In the genomic region with DNA sequence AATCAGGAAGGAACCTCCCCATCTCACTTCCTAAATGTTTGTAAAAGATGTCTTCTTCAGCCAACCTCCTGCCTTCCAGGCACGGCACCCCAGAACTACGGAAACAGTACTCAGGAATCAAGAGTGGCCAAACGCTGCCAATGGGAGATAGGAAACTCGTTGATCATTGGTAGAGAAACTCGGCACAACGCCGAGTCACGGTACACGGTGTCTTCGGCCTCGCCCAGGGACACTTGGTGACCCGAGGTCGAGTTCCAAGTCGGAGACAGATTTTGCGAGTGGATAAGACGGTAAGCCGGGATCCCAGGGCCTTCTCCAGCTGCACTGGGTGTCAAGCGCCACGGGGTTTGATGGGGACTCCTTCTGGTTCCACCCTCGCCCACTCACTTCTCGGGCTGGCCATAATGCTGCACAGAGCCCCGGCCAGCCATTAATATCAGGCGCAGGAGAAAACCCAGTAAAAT, we compare ENCODE assay signal across 8 cellular contexts. TPM values are rescaled to one million over a fixed set of nuclear protein-coding genes. Genes with fewer than 3 reads are reported as not detected.
A peak's percentile ranks its signal among the peaks of the same experiment; 100 is the strongest.
DNase-seq lines count a peak whose midpoint lies in the region; ATAC-seq, FAIRE-seq and TF ChIP-seq lines count a peak whose summit lies in the region.

No MANE protein-coding gene starts in this region.

- H3K79me2 ChIP-seq in PC-3 (ENCODE audit: low read length): peaks cover 46% of the 10 kb centered on the region

- H3K9me3 ChIP-seq in PC-3 (ENCODE audit: low read length) (no peaks in the 10 kb centered on the region), skeletal muscle satellite cell (replicated peaks; ENCODE audit: low read length) (no peaks in the 10 kb centered on the region)

- H3F3A ChIP-seq in PC-3 (ENCODE audit: low read length, unreplicated experiment): no peaks in the 10 kb centered on the region

- TF ChIP-seq CTCF in PC-3 (conservative IDR thresholded peaks at IDR 0.05; ENCODE audit: low read depth, low read length): no peak
- TF ChIP-seq CTCF in bronchial epithelial cell (IDR thresholded peaks at IDR 0.05; ENCODE audit: insufficient read depth, low read length, severe bottlenecking): no peak

- H3K36me3 ChIP-seq in PC-3 (ENCODE audit: low read depth, low read length) (no peaks in the 10 kb centered on the region), bronchial epithelial cell (ENCODE audit: control insufficient read depth, insufficient read depth, low read length) (no peaks in the 10 kb centered on the region), skeletal muscle satellite cell (ENCODE audit: insufficient read depth, low read length) (no peaks in the 10 kb centered on the region)

- H3K4me1 ChIP-seq in PC-3 (ENCODE audit: insufficient read depth, low read length) (peaks cover 7% of the 10 kb centered on the region), skeletal muscle satellite cell (ENCODE audit: control insufficient read depth, insufficient read depth, low read length) (peaks cover 9% of the 10 kb centered on the region)

- POLR2A ChIA-PET in PC-3 (lab: Charles Lee; ENCODE audit: unreplicated experiment): no interaction called here

- H2AFZ ChIP-seq in PC-3 (ENCODE audit: low read length): peak overlapping the region; percentile 83

- H3K9ac ChIP-seq in PC-3 (ENCODE audit: low read length) (peak overlapping the region; percentile 82), skeletal muscle satellite cell (ENCODE audit: low read depth, low read length) (peak overlapping the region; percentile 82)

- no peaks in the 10 kb centered on the region for H3K9me2 ChIP-seq in PC-3 (replicated peaks; ENCODE audit: low read length)

- peak; percentile 25 for ATAC-seq in GM21360 (IDR thresholded peaks at IDR 0.05; ENCODE audit: unreplicated experiment)
- peak; percentile 19 for ATAC-seq in HG03565 (IDR thresholded peaks at IDR 0.05; ENCODE audit: unreplicated experiment)
- ATAC-seq in PC-3: peak; percentile 52

- H3K4me3 ChIP-seq in PC-3 (ENCODE audit: low read length) (peak overlapping the region; percentile 81), bronchial epithelial cell (ENCODE audit: low read depth, low read length) (peak overlapping the region; percentile 84), skeletal muscle satellite cell (ENCODE audit: low read length) (peak overlapping the region; percentile 96)

- H4K20me1 ChIP-seq in PC-3 (ENCODE audit: low read length): no peaks in the 10 kb centered on the region

- CTCF ChIA-PET in PC-3 (lab: Charles Lee): interaction anchor here (0.7 kb wide), 1 partner anchor 133 kb away, joined by 3 read pairs; no protein-coding TSS in a partner anchor

- TSS peak; percentile 77 for BruUV-seq in PC-3 (replicated peaks; lab: Mats Ljungman, UMichigan)

- peak overlapping the region; percentile 60 for H3K27ac ChIP-seq in PC-3 (ENCODE audit: low read length)

- H3K4me2 ChIP-seq in PC-3 (ENCODE audit: low read length) (peak overlapping the region; percentile 83), skeletal muscle satellite cell (ENCODE audit: low read length) (peak overlapping the region; percentile 87)

- no peaks in the 10 kb centered on the region for H3K27me3 ChIP-seq in PC-3 (ENCODE audit: low read length)
- no peaks in the 10 kb centered on the region for H3K27me3 ChIP-seq in bronchial epithelial cell (ENCODE audit: control insufficient read depth, insufficient read depth, low read length)
- no peaks in the 10 kb centered on the region for H3K27me3 ChIP-seq in skeletal muscle satellite cell (ENCODE audit: control insufficient read depth, insufficient read depth, low read length)

- FAIRE-seq in bronchial epithelial cell (lab: Jason Lieb, UNC): no peak

- intact Hi-C loops in PC-3 (cut with micrococcal nuclease): loop anchor here (2.0 to 5.0 kb wide), 2 partner anchors 91 to 121 kb away; no protein-coding TSS in a partner anchor

- DNase-seq in Daoy (ENCODE audit: low read depth) (peak; percentile 74), PC-3 (peak; percentile 57), bronchial epithelial cell (ENCODE audit: low read depth) (peak; percentile 73), inferior parietal cortex (ENCODE audit: extremely low spot score) (peak; percentile 60), UCSD-AML1 (lab: John Stamatoyannopoulos, UW; ENCODE audit: unreplicated experiment) (no peak)

RNA-seq across cellular contexts. Expression of gene KIAA0825, which starts 0.3 kb away (rescaled TPM):
- 1.8 and 2.3 TPM in 2 replicates for total RNA-seq in Daoy (2014; rRNA removed; shearing (Covaris generic))
- total RNA-seq in PC-3 (2014; rRNA removed): 0.07 and 0.23 TPM in 2 replicates
- 0.26 and 0.51 TPM in 2 replicates for total RNA-seq in bronchial epithelial cell
- 4.3 and 6.6 TPM in 2 replicates for total RNA-seq in skeletal muscle satellite cell (2012; rRNA removed)

RNA-seq across cellular contexts. Expression of gene SLF1, which starts 0.4 kb away (rescaled TPM):
- total RNA-seq in Daoy (2014; rRNA removed; shearing (Covaris generic)): 20.9 and 21.6 TPM in 2 replicates
- total RNA-seq in PC-3 (2014; rRNA removed) (23.6 and 27.8 TPM in 2 replicates), bronchial epithelial cell (2.9 and 4.6 TPM in 2 replicates)
- total RNA-seq in skeletal muscle satellite cell (2012; rRNA removed): 8.6 and 8.7 TPM in 2 replicates
